In the genomic region with DNA sequence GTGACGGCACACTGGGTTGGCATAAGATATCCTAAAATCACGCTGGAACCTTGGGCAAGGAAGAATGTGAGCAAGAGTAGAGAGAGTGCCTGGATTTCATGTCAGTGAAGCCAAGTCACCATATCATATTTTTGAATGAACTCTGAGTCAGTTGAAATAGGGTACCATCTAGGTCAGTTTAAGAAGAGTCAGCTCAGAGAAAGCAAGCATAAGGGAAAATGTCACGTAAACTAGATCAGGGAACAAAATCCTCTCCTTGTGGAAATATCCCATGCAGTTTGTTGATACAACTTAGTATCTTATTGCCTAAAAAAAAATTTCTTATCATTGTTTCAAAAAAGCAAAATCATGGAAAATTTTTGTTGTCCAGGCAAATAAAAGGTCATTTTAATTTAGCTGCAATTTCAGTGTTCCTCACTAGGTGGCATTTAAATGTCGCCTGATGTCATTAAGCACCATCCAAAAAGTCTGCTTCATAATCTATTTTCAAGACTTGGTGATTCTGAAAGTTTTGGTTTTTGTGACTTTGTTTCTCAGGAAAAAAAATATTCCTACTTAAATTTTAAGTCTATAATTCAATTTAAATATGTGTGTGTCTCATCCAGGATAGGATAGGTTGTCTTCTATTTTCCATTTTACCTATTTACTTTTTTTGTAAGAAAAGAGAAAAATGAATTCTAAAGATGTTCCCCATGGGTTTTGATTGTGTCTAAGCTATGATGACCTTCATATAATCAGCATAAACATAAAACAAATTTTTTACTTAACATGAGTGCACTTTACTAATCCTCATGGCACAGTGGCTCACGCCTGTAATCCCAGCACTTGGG, we compare ENCODE assay signal across 1 cellular context.
TF ChIP-seq lines count a peak whose summit lies in the region.

No MANE protein-coding gene starts in this region.

TF ChIP-seq in GM23338, 12 proteins besides CTCF, POLR2A, EP300 and RAD21 (continued from another document):
- TF ChIP-seq, protein P1, sequence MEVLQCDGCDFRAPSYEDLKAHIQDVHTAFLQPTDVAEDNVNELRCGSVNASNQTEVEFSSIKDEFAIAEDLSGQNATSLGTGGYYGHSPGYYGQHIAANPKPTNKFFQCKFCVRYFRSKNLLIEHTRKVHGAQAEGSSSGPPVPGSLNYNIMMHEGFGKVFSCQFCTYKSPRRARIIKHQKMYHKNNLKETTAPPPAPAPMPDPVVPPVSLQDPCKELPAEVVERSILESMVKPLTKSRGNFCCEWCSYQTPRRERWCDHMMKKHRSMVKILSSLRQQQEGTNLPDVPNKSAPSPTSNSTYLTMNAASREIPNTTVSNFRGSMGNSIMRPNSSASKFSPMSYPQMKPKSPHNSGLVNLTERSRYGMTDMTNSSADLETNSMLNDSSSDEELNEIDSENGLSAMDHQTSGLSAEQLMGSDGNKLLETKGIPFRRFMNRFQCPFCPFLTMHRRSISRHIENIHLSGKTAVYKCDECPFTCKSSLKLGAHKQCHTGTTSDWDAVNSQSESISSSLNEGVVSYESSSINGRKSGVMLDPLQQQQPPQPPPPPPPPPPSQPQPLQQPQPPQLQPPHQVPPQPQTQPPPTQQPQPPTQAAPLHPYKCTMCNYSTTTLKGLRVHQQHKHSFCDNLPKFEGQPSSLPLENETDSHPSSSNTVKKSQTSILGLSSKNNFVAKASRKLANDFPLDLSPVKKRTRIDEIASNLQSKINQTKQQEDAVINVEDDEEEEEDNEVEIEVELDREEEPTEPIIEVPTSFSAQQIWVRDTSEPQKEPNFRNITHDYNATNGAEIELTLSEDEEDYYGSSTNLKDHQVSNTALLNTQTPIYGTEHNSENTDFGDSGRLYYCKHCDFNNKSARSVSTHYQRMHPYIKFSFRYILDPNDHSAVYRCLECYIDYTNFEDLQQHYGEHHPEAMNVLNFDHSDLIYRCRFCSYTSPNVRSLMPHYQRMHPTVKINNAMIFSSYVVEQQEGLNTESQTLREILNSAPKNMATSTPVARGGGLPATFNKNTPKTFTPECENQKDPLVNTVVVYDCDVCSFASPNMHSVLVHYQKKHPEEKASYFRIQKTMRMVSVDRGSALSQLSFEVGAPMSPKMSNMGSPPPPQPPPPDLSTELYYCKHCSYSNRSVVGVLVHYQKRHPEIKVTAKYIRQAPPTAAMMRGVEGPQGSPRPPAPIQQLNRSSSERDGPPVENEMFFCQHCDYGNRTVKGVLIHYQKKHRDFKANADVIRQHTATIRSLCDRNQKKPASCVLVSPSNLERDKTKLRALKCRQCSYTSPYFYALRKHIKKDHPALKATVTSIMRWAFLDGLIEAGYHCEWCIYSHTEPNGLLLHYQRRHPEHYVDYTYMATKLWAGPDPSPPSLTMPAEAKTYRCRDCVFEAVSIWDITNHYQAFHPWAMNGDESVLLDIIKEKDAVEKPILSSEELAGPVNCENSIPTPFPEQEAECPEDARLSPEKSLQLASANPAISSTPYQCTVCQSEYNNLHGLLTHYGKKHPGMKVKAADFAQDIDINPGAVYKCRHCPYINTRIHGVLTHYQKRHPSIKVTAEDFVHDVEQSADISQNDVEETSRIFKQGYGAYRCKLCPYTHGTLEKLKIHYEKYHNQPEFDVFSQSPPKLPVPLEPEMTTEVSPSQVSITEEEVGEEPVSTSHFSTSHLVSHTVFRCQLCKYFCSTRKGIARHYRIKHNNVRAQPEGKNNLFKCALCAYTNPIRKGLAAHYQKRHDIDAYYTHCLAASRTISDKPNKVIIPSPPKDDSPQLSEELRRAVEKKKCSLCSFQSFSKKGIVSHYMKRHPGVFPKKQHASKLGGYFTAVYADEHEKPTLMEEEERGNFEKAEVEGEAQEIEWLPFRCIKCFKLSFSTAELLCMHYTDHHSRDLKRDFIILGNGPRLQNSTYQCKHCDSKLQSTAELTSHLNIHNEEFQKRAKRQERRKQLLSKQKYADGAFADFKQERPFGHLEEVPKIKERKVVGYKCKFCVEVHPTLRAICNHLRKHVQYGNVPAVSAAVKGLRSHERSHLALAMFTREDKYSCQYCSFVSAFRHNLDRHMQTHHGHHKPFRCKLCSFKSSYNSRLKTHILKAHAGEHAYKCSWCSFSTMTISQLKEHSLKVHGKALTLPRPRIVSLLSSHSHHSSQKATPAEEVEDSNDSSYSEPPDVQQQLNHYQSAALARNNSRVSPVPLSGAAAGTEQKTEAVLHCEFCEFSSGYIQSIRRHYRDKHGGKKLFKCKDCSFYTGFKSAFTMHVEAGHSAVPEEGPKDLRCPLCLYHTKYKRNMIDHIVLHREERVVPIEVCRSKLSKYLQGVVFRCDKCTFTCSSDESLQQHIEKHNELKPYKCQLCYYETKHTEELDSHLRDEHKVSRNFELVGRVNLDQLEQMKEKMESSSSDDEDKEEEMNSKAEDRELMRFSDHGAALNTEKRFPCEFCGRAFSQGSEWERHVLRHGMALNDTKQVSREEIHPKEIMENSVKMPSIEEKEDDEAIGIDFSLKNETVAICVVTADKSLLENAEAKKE (CRISPR knock-in tag; IDR thresholded peaks at IDR 0.05) = no peak
